In the genomic region with DNA sequence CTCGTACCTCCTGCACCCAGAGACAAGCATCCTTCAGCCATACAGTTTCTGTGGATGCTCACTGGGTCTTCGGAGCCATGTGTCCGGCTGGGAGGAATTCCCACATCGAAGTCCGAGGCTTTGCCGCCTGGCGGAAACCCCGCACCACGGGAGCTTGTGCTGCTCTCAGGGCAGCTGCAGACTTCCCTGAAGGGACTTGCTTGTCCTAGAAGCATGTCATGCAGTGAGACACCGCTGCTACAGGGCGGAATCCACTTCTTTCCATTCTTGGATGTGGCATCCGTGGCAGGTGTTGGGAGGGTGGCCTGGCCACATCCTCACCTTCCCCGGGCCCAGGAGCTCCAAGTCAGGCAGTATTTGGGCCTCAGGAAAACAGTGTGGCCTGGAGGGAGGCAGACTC, we compare ENCODE assay signal across 27 cellular contexts.
A peak's percentile ranks its signal among the peaks of the same experiment; 100 is the strongest.
DNase-seq lines count a peak whose midpoint lies in the region; ATAC-seq, FAIRE-seq and TF ChIP-seq lines count a peak whose summit lies in the region.
"Had no signal": no experiment of that assay in that cellular context is flagged by ENCODE, and none has a peak within 500 bp of the region (broad histone marks: within the 10 kb centered on the region; RNA-seq: fewer than 3 reads in every experiment).

No MANE protein-coding gene starts in this region.

- peak overlapping the region; percentile 71 to 89 for H3K27ac Mint-ChIP-seq in effector memory CD8-positive, alpha-beta T cell
- peak overlapping the region; percentile 92 for H3K27ac Mint-ChIP-seq in stimulated activated effector memory CD8-positive, alpha-beta T cell treated with anti-CD3 and anti-CD28 coated beads, Interleukin-12 subunit alpha, Interleukin-12 subunit beta, amount 100 ng/mL, for 72 hours

- intact Hi-C loops in HepG2 (cut with micrococcal nuclease; ENCODE audit: unreplicated experiment), result no loop called here
- intact Hi-C loops in right lobe of liver (cut with DNase I), result no loop called here
- intact Hi-C loops in Panc1 (cut with micrococcal nuclease; ENCODE audit: unreplicated experiment), result no loop called here
- intact Hi-C loops in prostate gland (cut with DNase I), result no loop called here

- POLR2A ChIA-PET in HepG2 (lab: Yijun Ruan, JAX) (interaction anchor here (2.6 kb wide), 1 partner anchor 16 kb away, joined by 8 read pairs; no protein-coding TSS in a partner anchor), Panc1 (lab: Charles Lee) (no interaction called here)

- no peak for TF ChIP-seq RAD21 in HepG2 (CRISPR knock-in tag; IDR thresholded peaks at IDR 0.05)

- FAIRE-seq in HepG2 (lab: Jason Lieb, UNC), result no peak
- FAIRE-seq: GM12891, H1 had no signal

- WGBS in HepG2 (ENCODE audit: low lambda C conversion rate), result 91% methylated on average over 3 of the region's 13 CpGs
- WGBS in right lobe of liver (ENCODE audit: insufficient coverage, low coverage, low lambda C conversion rate, missing lambda C conversion rate), result 0% methylated on average over 1 of the region's 13 CpGs
- WGBS in prostate gland, result 84% methylated on average over 13 of the region's 13 CpGs

- H3K79me2 ChIP-seq in HepG2 (ENCODE audit: insufficient read depth, low read length), result peaks cover 99% of the 10 kb centered on the region

- CTCF ChIA-PET in HepG2 (lab: Yijun Ruan, JAX; ENCODE audit: low intra/inter-chr PET ratio, low total read pairs), result no interaction called here
- CTCF ChIA-PET in Panc1 (lab: Charles Lee), result no interaction called here

- peaks cover 37 to 41% of the 10 kb centered on the region in 2 donors for H3K4me1 Mint-ChIP-seq in effector memory CD8-positive, alpha-beta T cell (ENCODE audit: low read depth in 2 of 2)
- peaks cover 67% of the 10 kb centered on the region for H3K4me1 Mint-ChIP-seq in stimulated activated effector memory CD8-positive, alpha-beta T cell treated with anti-CD3 and anti-CD28 coated beads, Interleukin-12 subunit alpha, Interleukin-12 subunit beta, amount 100 ng/mL, for 72 hours

- TF ChIP-seq CTCF in HepG2 (CRISPR knock-in tag; IDR thresholded peaks at IDR 0.05), result no peak
- TF ChIP-seq CTCF in right lobe of liver (IDR thresholded peaks at IDR 0.05), result no peak
- no peak for TF ChIP-seq CTCF in Panc1 (IDR thresholded peaks at IDR 0.05)
- no peak for TF ChIP-seq CTCF in prostate gland (IDR thresholded peaks at IDR 0.05)

- TF ChIP-seq EP300 in HepG2 (IDR thresholded peaks at IDR 0.05; ENCODE audit: low read depth in 2 of 2, low read length in 2 of 2) (no peak), HepG2 (CRISPR knock-in tag; IDR thresholded peaks at IDR 0.05; ENCODE audit: borderline replicate concordance) (no peak)

- H3K4me1 ChIP-seq in HepG2 (ENCODE audit: insufficient read depth, low read length) (peaks cover 66% of the 10 kb centered on the region), right lobe of liver (peaks cover 0 to 6% (median 3%) of the 10 kb centered on the region in 4 donors), Panc1 (ENCODE audit: control insufficient read depth, insufficient read depth, low read length) (peaks cover 40% of the 10 kb centered on the region), prostate gland (replicated peaks) (peaks cover 4% of the 10 kb centered on the region)
- H3K4me1 ChIP-seq: BE2C had no signal

- H3K4me3 ChIP-seq in HepG2 (replicated peaks in 1 of 3; ENCODE audit: insufficient read depth in 1 of 3, low read depth in 2 of 3, low read length in 3 of 3) (no peak overlapping the region), right lobe of liver (no peak overlapping the region), Panc1 (ENCODE audit: low read depth in 2 of 2, low read length in 2 of 2) (no peak overlapping the region), prostate gland (no peak overlapping the region)
- H3K4me3 ChIP-seq: MG63, Peyer's patch had no signal

- ATAC-seq in HepG2 (no peak), right lobe of liver (no peak), Panc1 (no peak)
- ATAC-seq in effector memory CD8-positive, alpha-beta T cell (replicated peaks), result no peak
- ATAC-seq in stimulated activated effector memory CD8-positive, alpha-beta T cell treated with anti-CD3 and anti-CD28 coated beads, Interleukin-12 subunit alpha, Interleukin-12 subunit beta, amount 100 ng/mL, for 72 hours, result no peak

- H3K9me3 ChIP-seq in HepG2 (ENCODE audit: low read length) (no peaks in the 10 kb centered on the region), right lobe of liver (no peaks in the 10 kb centered on the region), Panc1 (ENCODE audit: control insufficient read depth, insufficient read depth, low read depth, low read length) (no peaks in the 10 kb centered on the region), prostate gland (no peaks in the 10 kb centered on the region)
- H3K9me3 ChIP-seq: BE2C, MG63, Peyer's patch, SK-N-SH had no signal

- H3K9me3 Mint-ChIP-seq in effector memory CD8-positive, alpha-beta T cell, result no peaks in the 10 kb centered on the region
- peaks cover 2% of the 10 kb centered on the region for H3K9me3 Mint-ChIP-seq in stimulated activated effector memory CD8-positive, alpha-beta T cell treated with anti-CD3 and anti-CD28 coated beads, Interleukin-12 subunit alpha, Interleukin-12 subunit beta, amount 100 ng/mL, for 72 hours

- H3K4me3 Mint-ChIP-seq in effector memory CD8-positive, alpha-beta T cell, result no peak overlapping the region
- no peak overlapping the region for H3K4me3 Mint-ChIP-seq in stimulated activated effector memory CD8-positive, alpha-beta T cell treated with anti-CD3 and anti-CD28 coated beads, Interleukin-12 subunit alpha, Interleukin-12 subunit beta, amount 100 ng/mL, for 72 hours
- H3K4me3 Mint-ChIP-seq: CD14-positive monocyte had no signal

- peaks cover 99% of the 10 kb centered on the region for H4K20me1 ChIP-seq in HepG2 (ENCODE audit: insufficient read depth, low read length)

- no peak overlapping the region for H3K9ac ChIP-seq in HepG2 (ENCODE audit: insufficient read depth, low read depth, low read length)
- H3K9ac ChIP-seq: SK-N-SH had no signal

- no peaks in the 10 kb centered on the region for H3K27me3 Mint-ChIP-seq in effector memory CD8-positive, alpha-beta T cell

- TF ChIP-seq POLR2A in HepG2 (IDR thresholded peaks at IDR 0.05; ENCODE audit: insufficient read depth in 1 of 2, low read depth in 2 of 2, low read length in 2 of 2) (no peak), right lobe of liver (IDR thresholded peaks at IDR 0.05) (no peak), prostate gland (IDR thresholded peaks at IDR 0.05) (no peak)

- H3K36me3 ChIP-seq in HepG2 (replicated peaks in 1 of 2; ENCODE audit: control insufficient read depth in 1 of 2, insufficient read depth in 2 of 2, low read length in 2 of 2) (peaks cover 11 to 23% of the 10 kb centered on the region in 2 experiments; a peak in 4 of 5 replicates), right lobe of liver (no peaks in the 10 kb centered on the region), Panc1 (ENCODE audit: control insufficient read depth, insufficient read depth, low read length) (no peaks in the 10 kb centered on the region), prostate gland (no peaks in the 10 kb centered on the region)
- H3K36me3 ChIP-seq: BE2C, MG63, Peyer's patch had no signal

- H3K4me2 ChIP-seq in HepG2 (ENCODE audit: low read depth, low read length), result no peak overlapping the region

- in situ Hi-C loops in HepG2 (cut with HindIII; ENCODE audit: extremely low pct_ligation_motif_present, low pct_unique_long_range_greater_than_20kb), result no loop called here
- in situ Hi-C loops in Panc1 (cut with HindIII; ENCODE audit: low pct_unique_long_range_greater_than_20kb, low sequenced_read_pairs), result no loop called here

- BruUV-seq in HepG2 (replicated peaks; lab: Mats Ljungman, UMichigan) (no TSS peak), Panc1 (replicated peaks; lab: Mats Ljungman, UMichigan) (no TSS peak)

- DNase-seq in HepG2 (ENCODE audit: low spot score), result no peak
- no peak for DNase-seq in right lobe of liver
- no peak for DNase-seq in Panc1 (ENCODE audit: low read depth, low spot score)
- no peak for DNase-seq in effector memory CD8-positive, alpha-beta T cell
- DNase-seq in stimulated activated effector memory CD8-positive, alpha-beta T cell treated with anti-CD3 and anti-CD28 coated beads, Interleukin-12 subunit alpha, Interleukin-12 subunit beta, amount 100 ng/mL, for 72 hours (ENCODE audit: low spot score in 2 of 2), result no peak
- DNase-seq in NCI-H82 (lab: John Stamatoyannopoulos, UW), result no peak
- DNase-seq in prostate gland (ENCODE audit: low spot score), result no peak
- no peak for DNase-seq in SW480 (ENCODE audit: low spot score)
- DNase-seq: ACHN, BE2C, Calu3, DMS79 treated with DMSO at 0.1 percent for 48 hours, GF-D8, KG1, MG63, NCI-H1105 treated with DMSO at 0.1 percent for 48 hours, NCI-H146, NCI-H1930, NCI-H446 treated with DMSO at 0.1 percent for 48 hours, NCI-H526, Peyer's patch, SK-N-SH had no signal

- no peak overlapping the region for H2AFZ ChIP-seq in HepG2 (ENCODE audit: low read length)

- H3K27me3 ChIP-seq in HepG2 (ENCODE audit: control insufficient read depth in 1 of 2, insufficient read depth in 2 of 2, low read length in 2 of 2) (no peaks in the 10 kb centered on the region), right lobe of liver (no peaks in the 10 kb centered on the region), Panc1 (ENCODE audit: control insufficient read depth, insufficient read depth, low read length) (no peaks in the 10 kb centered on the region), prostate gland (replicated peaks; ENCODE audit: insufficient read depth) (no peaks in the 10 kb centered on the region)
- H3K27me3 ChIP-seq: BE2C, MG63, Peyer's patch had no signal

- H3K27ac ChIP-seq in HepG2 (ENCODE audit: extremely low read length, insufficient read depth, low read length) (no peak overlapping the region), right lobe of liver (no peak overlapping the region), Panc1 (ENCODE audit: low read length) (0 out of 2 replicates have a peak overlapping the region, but pooled peaks have one; percentile 86), prostate gland (no peak overlapping the region)
- H3K27ac ChIP-seq: 22Rv1, HL-60 had no signal

- peaks cover 6% of the 10 kb centered on the region for H3K36me3 Mint-ChIP-seq in effector memory CD8-positive, alpha-beta T cell (ENCODE audit: insufficient read depth)
- peaks cover 26% of the 10 kb centered on the region for H3K36me3 Mint-ChIP-seq in stimulated activated effector memory CD8-positive, alpha-beta T cell treated with anti-CD3 and anti-CD28 coated beads, Interleukin-12 subunit alpha, Interleukin-12 subunit beta, amount 100 ng/mL, for 72 hours

TF ChIP-seq in HepG2, 621 proteins besides CTCF, POLR2A, EP300 and RAD21 (continues in another document):
- TF ChIP-seq HOXA5 (CRISPR knock-in tag; IDR thresholded peaks at IDR 0.05) (no peak), CBX5 (CRISPR knock-in tag; IDR thresholded peaks at IDR 0.05; ENCODE audit: borderline replicate concordance) (no peak)
